ENCODE assay signal across 1 cellular context in genomic region chr20:25223765-25224720, GRCh38.
TF ChIP-seq lines count a peak whose summit lies in the region.

No MANE protein-coding gene starts in this region.

TF ChIP-seq in endothelial cell of umbilical vein, 7 proteins besides CTCF, POLR2A, EP300 and RAD21:
- TF ChIP-seq JUN (IDR thresholded peaks at IDR 0.05; ENCODE audit: borderline replicate concordance, insufficient read depth, insufficient read length, low read depth) (no peak), MYC (IDR thresholded peaks at IDR 0.05; ENCODE audit: low read depth, low read length) (no peak), POLR2AphosphoS5 (IDR thresholded peaks at IDR 0.05; ENCODE audit: insufficient read depth, low read depth, low read length) (no peak), EZH2 (IDR thresholded peaks at IDR 0.05; ENCODE audit: borderline replicate concordance, low read depth, low read length, severe bottlenecking) (no peak), FOS (IDR thresholded peaks at IDR 0.05; ENCODE audit: borderline replicate concordance, insufficient read depth, low read length) (no peak), MAX (IDR thresholded peaks at IDR 0.05; ENCODE audit: insufficient read depth, insufficient read length) (no peak), GATA2 (IDR thresholded peaks at IDR 0.05; ENCODE audit: insufficient read depth, insufficient read length, low read depth, low read length) (no peak)
